Comparison of ENCODE assay signal across 8 cellular contexts in the genomic region with DNA sequence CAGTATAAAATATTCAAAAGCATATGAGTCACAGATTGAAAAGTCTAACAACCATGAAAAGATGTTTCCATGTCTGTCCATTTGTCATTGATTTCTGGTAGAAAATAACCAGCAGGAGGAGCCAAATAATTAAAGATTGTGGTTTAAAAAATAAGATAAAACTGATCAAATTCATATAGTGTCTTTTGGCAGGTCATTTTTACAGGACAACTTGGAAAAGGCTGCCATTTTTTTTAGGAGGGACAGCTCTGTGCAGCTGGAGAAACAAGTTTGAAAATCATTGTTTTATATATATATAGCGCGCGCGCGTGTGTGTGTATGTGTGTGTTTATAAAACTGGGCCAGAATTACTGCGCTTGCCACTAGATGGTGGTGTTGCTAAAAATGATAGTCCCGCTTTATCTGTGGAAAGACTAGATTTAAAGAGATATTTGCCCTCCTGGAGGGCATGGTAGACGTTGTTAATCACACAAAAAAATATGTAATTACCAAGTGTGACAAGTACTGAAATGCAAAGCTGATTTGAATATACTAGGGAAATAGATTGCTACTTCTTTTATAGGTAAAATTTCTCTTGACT. TPM values are rescaled to one million over a fixed set of nuclear protein-coding genes. Genes with fewer than 3 reads are reported as not detected.
DNase-seq lines count a peak whose midpoint lies in the region; ATAC-seq and TF ChIP-seq lines count a peak whose summit lies in the region.

No MANE protein-coding gene starts in this region.

- CTCF ChIA-PET in BJ (lab: Yijun Ruan, JAX) (interaction anchor here (0.6 to 4.3 kb wide), 31 partner anchors 12 to 867 kb away, joined by 3 to 37 read pairs (median 4); partner anchors contain the start of genes CORO2A, HEMGN, NANS and TBC1D2), RWPE1 (lab: Yijun Ruan, JAX) (interaction anchor here (0.6 to 2.8 kb wide), 26 partner anchors 9 to 392 kb away, joined by 3 to 18 read pairs (median 4); partner anchors contain the start of genes ANP32B and TBC1D2)

- in situ Hi-C loops in transverse colon (cut with MboI; ENCODE audit: low pct_ligation_motif_present in 1 of 4, low pct_unique_long_range_greater_than_20kb in 1 of 4, low sequenced_read_pairs in 3 of 4) = loop anchor here in 3 of 4 donors (10.0 to 25.0 kb wide), 3 partner anchors 111 to 339 kb away; partner anchors contain the start of gene TBC1D2 (in 2 of the 3)

- peak overlapping the region; percentile 15; the same call in 1 of the 2 replicates for H3K4me3 ChIP-seq in BJ (ENCODE audit: low read depth, low read length)
- peak overlapping the region in 2 of 4 donors; percentile 11 to 62 for H3K4me3 ChIP-seq in transverse colon

- 0 out of 2 replicates have a peak, but pooled peaks cover 2% of the 10 kb centered on the region for H3K27me3 ChIP-seq in BJ (ENCODE audit: control insufficient read depth, insufficient read depth, low read length)
- peaks cover 25% of the 10 kb centered on the region for H3K27me3 ChIP-seq in transverse colon

- H3K4me1 ChIP-seq in transverse colon = peaks cover 0 to 35% (median 12%) of the 10 kb centered on the region in 4 donors

- no peak for TF ChIP-seq POLR2A in transverse colon (IDR thresholded peaks at IDR 0.05)

- ATAC-seq in GM19452 (IDR thresholded peaks at IDR 0.05; ENCODE audit: unreplicated experiment) = peak; percentile 40

- TF ChIP-seq EP300 in transverse colon (IDR thresholded peaks at IDR 0.05; ENCODE audit: low read depth) = no peak

- H3K27ac ChIP-seq in RWPE1 = no peak overlapping the region
- H3K27ac ChIP-seq in transverse colon = peak overlapping the region; percentile 94 to 98 (median 96)

- peak; percentile 20 for DNase-seq in BJ (ENCODE audit: low read depth)
- peak; percentile 82 for DNase-seq in M059J (ENCODE audit: low read depth)
- DNase-seq in RWPE1 (ENCODE audit: low spot score) = peak; percentile 81
- DNase-seq in activated effector memory CD4-positive, alpha-beta T cell treated with anti-CD3 and anti-CD28 coated beads, Interleukin-2, amount 50 U/mL, for 16 hours = peak; percentile 87
- peak; percentile 78 for DNase-seq in foreskin melanocyte
- DNase-seq in osteocyte (ENCODE audit: extremely low spot score, unreplicated experiment) = peak; percentile 88
- DNase-seq in transverse colon = peak; percentile 85

- TF ChIP-seq CTCF in BJ (IDR thresholded peaks at IDR 0.05; ENCODE audit: insufficient read depth, low read depth, low read length) = peak; percentile 71
- peak; percentile 98 for TF ChIP-seq CTCF in RWPE1 (conservative IDR thresholded peaks at IDR 0.05; ENCODE audit: low read depth)
- TF ChIP-seq CTCF in osteocyte (IDR thresholded peaks at IDR 0.05) = peak; percentile 92
- TF ChIP-seq CTCF in transverse colon (IDR thresholded peaks at IDR 0.05) = peak; percentile 73 to 96 (median 83)

- no peaks in the 10 kb centered on the region for H3K36me3 Mint-ChIP-seq in osteocyte (ENCODE audit: unreplicated experiment)

- peak overlapping the region; percentile 82 for H3K27ac Mint-ChIP-seq in osteocyte (ENCODE audit: unreplicated experiment)

- no peaks in the 10 kb centered on the region for H3K9me3 ChIP-seq in transverse colon

- H3K9me3 Mint-ChIP-seq in osteocyte (ENCODE audit: unreplicated experiment) = no peaks in the 10 kb centered on the region

- peak overlapping the region; percentile 70 for H3K4me3 Mint-ChIP-seq in osteocyte (ENCODE audit: unreplicated experiment)

- WGBS in transverse colon (ENCODE audit: low coverage in 1 of 2), 2 donors = 0 to 1% methylated on average over 8 of the region's 8 CpGs

- intact Hi-C loops in transverse colon (cut with DNase I; ENCODE audit: low total_unique reads) = loop anchor here (1.0 to 5.0 kb wide), 2 partner anchors 59 to 111 kb away; partner anchors contain the start of gene ANP32B

- peaks cover 20% of the 10 kb centered on the region for H3K4me1 Mint-ChIP-seq in osteocyte (ENCODE audit: unreplicated experiment)

- POLR2A ChIA-PET in BJ (lab: Charles Lee) = no interaction called here
- POLR2A ChIA-PET in RWPE1 (lab: Yijun Ruan, JAX; ENCODE audit: low non-redundant PET) = interaction anchor here (1.4 kb wide), 1 partner anchor 332 kb away, joined by 14 read pairs; the partner anchor contains the start of gene TBC1D2

- H3K36me3 ChIP-seq in BJ (ENCODE audit: control insufficient read depth, insufficient read depth, low read length) (no peaks in the 10 kb centered on the region), transverse colon (no peaks in the 10 kb centered on the region)

- H3K27me3 Mint-ChIP-seq in osteocyte (ENCODE audit: unreplicated experiment) = peaks cover 14% of the 10 kb centered on the region

RNA-seq across cellular contexts. Expression of gene TRMO, which starts 1.3 kb away (rescaled TPM):
- 11.2 and 17.2 TPM in 2 replicates for polyA plus RNA-seq in BJ (2011; rRNA removed)
- 5.9 and 6.2 TPM in 2 replicates for polyA minus RNA-seq in BJ (2011; rRNA and poly(A)+ RNA removed)
- 17.3 and 18.4 TPM in 2 replicates for total RNA-seq in M059J (2014; rRNA removed; shearing (Covaris generic))
- total RNA-seq in osteocyte (10.6 and 15.3 TPM in 2 replicates), transverse colon (10 to 100 TPM; 25.6 to 37.8 (median 31.1) TPM)

RNA-seq across cellular contexts. Expression of gene HEMGN, which starts 14.4 kb away (rescaled TPM):
- not detected in 2 replicates for polyA plus RNA-seq in BJ (2011; rRNA removed)
- polyA minus RNA-seq in BJ (2011; rRNA and poly(A)+ RNA removed) = not detected in 2 replicates
- total RNA-seq in M059J (2014; rRNA removed; shearing (Covaris generic)) = not detected in 2 replicates
- total RNA-seq in osteocyte = not detected in 2 replicates
- not detected for total RNA-seq in transverse colon

RNA-seq across cellular contexts. Expression of gene ANP32B, which starts 59.5 kb away (rescaled TPM):
- polyA plus RNA-seq in BJ (2011; rRNA removed) = 18.3 and 40.5 TPM in 2 replicates
- polyA minus RNA-seq in BJ (2011; rRNA and poly(A)+ RNA removed) = 15.9 and 21.7 TPM in 2 replicates
- 12.6 and 23.6 TPM in 2 replicates for total RNA-seq in M059J (2014; rRNA removed; shearing (Covaris generic))
- total RNA-seq in osteocyte = 114 and 117 TPM in 2 replicates
- total RNA-seq in transverse colon = 10 to 100 TPM; 37.4 to 65.6 (median 43.0) TPM

Comparison
In these comparisons a context has a peak if more than half of its experiments do, and no peak if none do; other contexts are left out.
1. DNase-seq: peak in every context shown above with its lines; median percentile 88 in osteocyte; 87 in activated effector memory CD4-positive, alpha-beta T cell treated with anti-CD3 and anti-CD28 coated beads, Interleukin-2, amount 50 U/mL, for 16 hours; 85 in transverse colon; 82 in M059J; 81 in RWPE1; 78 in foreskin melanocyte; 20 in BJ.